10 cellular contexts compared by ENCODE assay signal in genomic region chr9:23825700-23826099, GRCh38. TPM values are rescaled to one million over a fixed set of nuclear protein-coding genes. Genes with fewer than 3 reads are reported as not detected.
DNase-seq lines count a peak whose midpoint lies in the region; ATAC-seq, FAIRE-seq and TF ChIP-seq lines count a peak whose summit lies in the region.
"Had no signal": no experiment of that assay in that cellular context is flagged by ENCODE, and none has a peak within 500 bp of the region (broad histone marks: within the 10 kb centered on the region; RNA-seq: fewer than 3 reads in every experiment).

No MANE protein-coding gene starts in this region.

- H3K36me3 ChIP-seq in ascending aorta: no peaks in the 10 kb centered on the region
- H3K36me3 ChIP-seq in iPS DF 6.9 (ENCODE audit: control insufficient read depth, insufficient read depth, low read length): no peaks in the 10 kb centered on the region
- H3K36me3 ChIP-seq in skeletal muscle tissue (ENCODE audit: control insufficient read depth in 3 of 3, insufficient read depth in 3 of 3, low read length in 3 of 3): no peaks in the 10 kb centered on the region

- H3K9me3 ChIP-seq in ascending aorta: no peaks in the 10 kb centered on the region
- H3K9me3 ChIP-seq in iPS DF 6.9 (ENCODE audit: control insufficient read depth, insufficient read depth, low read length): no peaks in the 10 kb centered on the region
- peaks cover 0 to 4% (median 0%) of the 10 kb centered on the region in 3 donors for H3K9me3 ChIP-seq in skeletal muscle tissue (ENCODE audit: control insufficient read depth in 3 of 3, low read length in 3 of 3)

- intact Hi-C loops in ascending aorta (cut with DNase I) (no loop called here), sciatic nerve (cut with DNase I) (no loop called here)

- H3K9ac ChIP-seq in skeletal muscle tissue (ENCODE audit: low read depth in 1 of 3, low read length in 3 of 3): peak overlapping the region in 1 of 3 donors; percentile 27

- H3K27me3 ChIP-seq in ascending aorta (peaks cover 13% of the 10 kb centered on the region), iPS DF 6.9 (ENCODE audit: control insufficient read depth, insufficient read depth, low read length) (peaks cover 19% of the 10 kb centered on the region), skeletal muscle tissue (ENCODE audit: control insufficient read depth in 3 of 3, insufficient read depth in 3 of 3, low read length in 3 of 3) (peaks cover 61 to 76% (median 74%) of the 10 kb centered on the region in 3 donors)

- no peaks in the 10 kb centered on the region for H3K4me1 ChIP-seq in ascending aorta
- peaks cover 3% of the 10 kb centered on the region for H3K4me1 ChIP-seq in iPS DF 6.9 (ENCODE audit: control insufficient read depth, insufficient read depth, low read length)
- peaks cover 15 to 31% (median 16%) of the 10 kb centered on the region in 3 donors for H3K4me1 ChIP-seq in skeletal muscle tissue (ENCODE audit: control insufficient read depth in 3 of 3, insufficient read depth in 3 of 3, low read length in 3 of 3)

- ATAC-seq in GM19452 (IDR thresholded peaks at IDR 0.05; ENCODE audit: unreplicated experiment) (no peak), sciatic nerve (no peak)

- no peak for TF ChIP-seq POLR2A in H54 (IDR thresholded peaks at IDR 0.05; ENCODE audit: low read depth, low read length)

- H3K27ac ChIP-seq in ascending aorta: no peak overlapping the region
- H3K27ac ChIP-seq in iPS DF 6.9 (ENCODE audit: low read length): no peak overlapping the region
- H3K27ac ChIP-seq in skeletal muscle tissue (ENCODE audit: low read depth, low read length): no peak overlapping the region

- TF ChIP-seq CTCF in ascending aorta (IDR thresholded peaks at IDR 0.05): no peak

- DNase-seq in H54 (ENCODE audit: insufficient read length, low spot score) (no peak), ascending aorta (ENCODE audit: low spot score in 2 of 2) (no peak), iPS DF 6.9 (ENCODE audit: low read depth, low spot score) (no peak), NCI-H1694 (lab: John Stamatoyannopoulos, UW) (no peak), epidermal melanocyte (ENCODE audit: insufficient read length, low spot score) (no peak), sciatic nerve (ENCODE audit: low spot score) (no peak)

- H3K4me3 ChIP-seq in ascending aorta: peak overlapping the region; percentile 32 to 50
- peak overlapping the region; percentile 79; the same call in 1 of the 2 replicates for H3K4me3 ChIP-seq in iPS DF 6.9 (ENCODE audit: low read length)
- H3K4me3 ChIP-seq in skeletal muscle tissue (ENCODE audit: low read length in 3 of 3): peak overlapping the region; percentile 34 to 65 (median 57)

- WGBS in iPS DF 6.9 (ENCODE audit: insufficient coverage, insufficient read length): no CpG with 5 or more reads among the region's 12 CpGs

- peak; percentile 67 for FAIRE-seq in H54 (lab: Jason Lieb, UNC)

RNA-seq across cellular contexts. Expression of gene ELAVL2, which starts 0.3 kb away (rescaled TPM):
- total RNA-seq in ascending aorta (not detected), skeletal muscle tissue (3.1 TPM), sciatic nerve (0.40 TPM)
- total RNA-seq: Daoy, mesenteric fat pad had no signal
